8 cellular contexts compared by ENCODE assay signal in the genomic region with DNA sequence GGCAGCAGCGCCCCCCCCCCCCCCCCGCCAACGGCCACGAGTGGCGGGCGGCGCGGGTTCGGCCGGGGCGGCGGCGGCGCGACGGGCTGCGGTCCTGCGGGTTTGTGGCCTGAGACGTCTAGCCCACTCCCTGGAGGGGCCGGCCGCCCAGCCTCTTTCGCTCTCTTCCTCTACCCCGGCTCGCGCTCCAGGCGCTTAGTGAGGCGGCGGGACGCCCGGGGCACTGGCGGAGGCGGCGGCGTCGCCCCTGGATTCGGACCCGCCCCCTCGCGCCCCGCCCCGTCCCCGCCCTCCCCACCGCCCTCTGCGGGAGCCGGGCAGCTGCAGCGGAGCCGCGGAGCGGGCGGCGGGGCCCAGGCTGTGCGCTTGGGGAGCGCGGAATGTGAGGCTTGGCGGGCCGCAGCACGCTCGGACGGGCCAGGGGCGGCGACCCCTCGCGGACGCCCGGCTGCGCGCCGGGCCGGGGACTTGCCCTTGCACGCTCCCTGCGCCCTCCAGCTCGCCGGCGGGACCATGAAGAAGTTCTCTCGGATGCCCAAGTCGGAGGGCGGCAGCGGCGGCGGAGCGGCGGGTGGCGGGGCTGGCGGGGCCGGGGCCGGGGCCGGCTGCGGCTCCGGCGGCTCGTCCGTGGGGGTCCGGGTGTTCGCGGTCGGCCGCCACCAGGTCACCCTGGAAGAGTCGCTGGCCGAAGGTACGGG. TPM values are rescaled to one million over a fixed set of nuclear protein-coding genes. Genes with fewer than 3 reads are reported as not detected.
DNase-seq lines count a peak whose midpoint lies in the region; ATAC-seq and TF ChIP-seq lines count a peak whose summit lies in the region.

Gene BMP2K, plus strand, starts transcription at position 320 of the 698 bp plus-strand sequence. Its CDS starts 194 bp downstream, at position 514.

- peak within 1 kb of the TSS; percentile 93 for H3K9ac ChIP-seq in ES-I3 (ENCODE audit: low read depth, low read length)
- H3K9ac ChIP-seq in adipocyte (ENCODE audit: low read length), result peak within 1 kb of the TSS; percentile 98

- peak; percentile 15 for TF ChIP-seq CTCF in upper lobe of right lung (IDR thresholded peaks at IDR 0.05)

- peak; percentile 58 for DNase-seq in Jurkat, Clone E6-1 (ENCODE audit: low read depth, low spot score)
- DNase-seq in SW480 (ENCODE audit: low spot score), result peak; percentile 62
- DNase-seq in adipocyte (ENCODE audit: low read depth), result peak; percentile 93
- DNase-seq in cardiac septum (ENCODE audit: low spot score), result peak; percentile 91
- DNase-seq in posterior vena cava (ENCODE audit: low spot score), result peak; percentile 94
- DNase-seq in upper lobe of right lung, result peak; percentile 93

- H3K27ac ChIP-seq in upper lobe of right lung, result peak within 1 kb of the TSS; percentile 100

- intact Hi-C loops in cardiac septum (cut with DNase I) (loop anchor here (5.0 kb wide), 4 partner anchors 86 to 719 kb away; partner anchors contain the start of gene FRAS1), posterior vena cava (cut with DNase I) (no loop called here), upper lobe of right lung (cut with DNase I) (no loop called here)

- peak; percentile 65 for ATAC-seq in GM21576 (IDR thresholded peaks at IDR 0.05; ENCODE audit: unreplicated experiment)
- peak; percentile 95 for ATAC-seq in upper lobe of right lung

- H3K4me1 ChIP-seq in ES-I3 (ENCODE audit: insufficient read depth, low read length) (peaks cover 16% of the 10 kb centered on the region; the same call in 1 of the 2 replicates), adipocyte (ENCODE audit: control insufficient read depth, insufficient read depth, low read length) (peaks cover 26% of the 10 kb centered on the region), upper lobe of right lung (peaks cover 37% of the 10 kb centered on the region)

- H3K4me3 ChIP-seq in Jurkat, Clone E6-1 (ENCODE audit: low read length), result peak within 1 kb of the TSS; percentile 94
- H3K4me3 ChIP-seq in adipocyte (ENCODE audit: low read length), result peak within 1 kb of the TSS; percentile 90
- H3K4me3 ChIP-seq in upper lobe of right lung, result peak within 1 kb of the TSS; percentile 83

- H3K9me3 ChIP-seq in ES-I3 (ENCODE audit: control insufficient read depth, insufficient read depth, low read length) (no peaks in the 10 kb centered on the region), adipocyte (ENCODE audit: control insufficient read depth, low read length) (no peaks in the 10 kb centered on the region), upper lobe of right lung (no peaks in the 10 kb centered on the region)

- no peaks in the 10 kb centered on the region for H3K27me3 ChIP-seq in adipocyte (replicated peaks; ENCODE audit: control insufficient read depth, insufficient read depth, low read length)
- no peaks in the 10 kb centered on the region for H3K27me3 ChIP-seq in upper lobe of right lung

- H3K36me3 ChIP-seq in ES-I3 (ENCODE audit: insufficient read depth, low read length), result no peaks in the 10 kb centered on the region
- H3K36me3 ChIP-seq in adipocyte (ENCODE audit: control insufficient read depth, insufficient read depth, low read length, severe bottlenecking), result no peaks in the 10 kb centered on the region
- H3K36me3 ChIP-seq in upper lobe of right lung, result no peaks in the 10 kb centered on the region

RNA-seq across cellular contexts. Expression of gene BMP2K, which starts in this region (rescaled TPM):
- polyA plus RNA-seq in Jurkat, Clone E6-1 (2012; ENCODE audit: insufficient read depth, insufficient read length), result 49.5 TPM
- total RNA-seq in cardiac septum, result 37.6 TPM
- 10 to 100 TPM; 43.7 to 46.2 TPM for total RNA-seq in posterior vena cava
- total RNA-seq in upper lobe of right lung, result 45.6 TPM

Comparison
In these comparisons a context has a peak if more than half of its experiments do, and no peak if none do; other contexts are left out.
1. Peak in every context shown above with its lines: DNase-seq, ATAC-seq, H3K4me3 ChIP-seq and H3K27ac ChIP-seq.